1 cellular context compared by ENCODE assay signal in the genomic region with DNA sequence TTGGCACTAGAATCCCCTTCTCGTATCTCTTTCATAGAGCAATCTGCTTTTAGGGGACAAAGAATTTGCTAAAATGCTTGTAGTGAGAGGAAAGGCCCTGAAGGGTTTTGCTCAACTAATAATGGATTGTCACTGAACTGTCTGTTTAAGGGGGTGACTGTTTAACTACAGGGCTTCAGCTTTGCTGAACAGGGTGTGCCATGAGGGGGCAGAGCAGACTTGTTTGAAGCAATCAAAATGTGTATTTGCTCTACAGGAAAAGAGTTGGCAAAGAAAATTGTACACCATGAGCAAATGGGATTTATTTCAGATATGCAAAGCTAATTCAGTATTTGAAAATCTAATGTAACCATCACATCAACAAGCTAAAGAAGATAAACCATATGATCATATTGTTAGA.
TF ChIP-seq lines count a peak whose summit lies in the region.

No MANE protein-coding gene starts in this region.

TF ChIP-seq in GM23338, 12 proteins besides CTCF, POLR2A, EP300 and RAD21:
- TF ChIP-seq, protein P1, sequence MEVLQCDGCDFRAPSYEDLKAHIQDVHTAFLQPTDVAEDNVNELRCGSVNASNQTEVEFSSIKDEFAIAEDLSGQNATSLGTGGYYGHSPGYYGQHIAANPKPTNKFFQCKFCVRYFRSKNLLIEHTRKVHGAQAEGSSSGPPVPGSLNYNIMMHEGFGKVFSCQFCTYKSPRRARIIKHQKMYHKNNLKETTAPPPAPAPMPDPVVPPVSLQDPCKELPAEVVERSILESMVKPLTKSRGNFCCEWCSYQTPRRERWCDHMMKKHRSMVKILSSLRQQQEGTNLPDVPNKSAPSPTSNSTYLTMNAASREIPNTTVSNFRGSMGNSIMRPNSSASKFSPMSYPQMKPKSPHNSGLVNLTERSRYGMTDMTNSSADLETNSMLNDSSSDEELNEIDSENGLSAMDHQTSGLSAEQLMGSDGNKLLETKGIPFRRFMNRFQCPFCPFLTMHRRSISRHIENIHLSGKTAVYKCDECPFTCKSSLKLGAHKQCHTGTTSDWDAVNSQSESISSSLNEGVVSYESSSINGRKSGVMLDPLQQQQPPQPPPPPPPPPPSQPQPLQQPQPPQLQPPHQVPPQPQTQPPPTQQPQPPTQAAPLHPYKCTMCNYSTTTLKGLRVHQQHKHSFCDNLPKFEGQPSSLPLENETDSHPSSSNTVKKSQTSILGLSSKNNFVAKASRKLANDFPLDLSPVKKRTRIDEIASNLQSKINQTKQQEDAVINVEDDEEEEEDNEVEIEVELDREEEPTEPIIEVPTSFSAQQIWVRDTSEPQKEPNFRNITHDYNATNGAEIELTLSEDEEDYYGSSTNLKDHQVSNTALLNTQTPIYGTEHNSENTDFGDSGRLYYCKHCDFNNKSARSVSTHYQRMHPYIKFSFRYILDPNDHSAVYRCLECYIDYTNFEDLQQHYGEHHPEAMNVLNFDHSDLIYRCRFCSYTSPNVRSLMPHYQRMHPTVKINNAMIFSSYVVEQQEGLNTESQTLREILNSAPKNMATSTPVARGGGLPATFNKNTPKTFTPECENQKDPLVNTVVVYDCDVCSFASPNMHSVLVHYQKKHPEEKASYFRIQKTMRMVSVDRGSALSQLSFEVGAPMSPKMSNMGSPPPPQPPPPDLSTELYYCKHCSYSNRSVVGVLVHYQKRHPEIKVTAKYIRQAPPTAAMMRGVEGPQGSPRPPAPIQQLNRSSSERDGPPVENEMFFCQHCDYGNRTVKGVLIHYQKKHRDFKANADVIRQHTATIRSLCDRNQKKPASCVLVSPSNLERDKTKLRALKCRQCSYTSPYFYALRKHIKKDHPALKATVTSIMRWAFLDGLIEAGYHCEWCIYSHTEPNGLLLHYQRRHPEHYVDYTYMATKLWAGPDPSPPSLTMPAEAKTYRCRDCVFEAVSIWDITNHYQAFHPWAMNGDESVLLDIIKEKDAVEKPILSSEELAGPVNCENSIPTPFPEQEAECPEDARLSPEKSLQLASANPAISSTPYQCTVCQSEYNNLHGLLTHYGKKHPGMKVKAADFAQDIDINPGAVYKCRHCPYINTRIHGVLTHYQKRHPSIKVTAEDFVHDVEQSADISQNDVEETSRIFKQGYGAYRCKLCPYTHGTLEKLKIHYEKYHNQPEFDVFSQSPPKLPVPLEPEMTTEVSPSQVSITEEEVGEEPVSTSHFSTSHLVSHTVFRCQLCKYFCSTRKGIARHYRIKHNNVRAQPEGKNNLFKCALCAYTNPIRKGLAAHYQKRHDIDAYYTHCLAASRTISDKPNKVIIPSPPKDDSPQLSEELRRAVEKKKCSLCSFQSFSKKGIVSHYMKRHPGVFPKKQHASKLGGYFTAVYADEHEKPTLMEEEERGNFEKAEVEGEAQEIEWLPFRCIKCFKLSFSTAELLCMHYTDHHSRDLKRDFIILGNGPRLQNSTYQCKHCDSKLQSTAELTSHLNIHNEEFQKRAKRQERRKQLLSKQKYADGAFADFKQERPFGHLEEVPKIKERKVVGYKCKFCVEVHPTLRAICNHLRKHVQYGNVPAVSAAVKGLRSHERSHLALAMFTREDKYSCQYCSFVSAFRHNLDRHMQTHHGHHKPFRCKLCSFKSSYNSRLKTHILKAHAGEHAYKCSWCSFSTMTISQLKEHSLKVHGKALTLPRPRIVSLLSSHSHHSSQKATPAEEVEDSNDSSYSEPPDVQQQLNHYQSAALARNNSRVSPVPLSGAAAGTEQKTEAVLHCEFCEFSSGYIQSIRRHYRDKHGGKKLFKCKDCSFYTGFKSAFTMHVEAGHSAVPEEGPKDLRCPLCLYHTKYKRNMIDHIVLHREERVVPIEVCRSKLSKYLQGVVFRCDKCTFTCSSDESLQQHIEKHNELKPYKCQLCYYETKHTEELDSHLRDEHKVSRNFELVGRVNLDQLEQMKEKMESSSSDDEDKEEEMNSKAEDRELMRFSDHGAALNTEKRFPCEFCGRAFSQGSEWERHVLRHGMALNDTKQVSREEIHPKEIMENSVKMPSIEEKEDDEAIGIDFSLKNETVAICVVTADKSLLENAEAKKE (CRISPR knock-in tag; IDR thresholded peaks at IDR 0.05), result no peak
- no peak for TF ChIP-seq ZNF331 (CRISPR knock-in tag; IDR thresholded peaks at IDR 0.05; ENCODE audit: low read depth)
- TF ChIP-seq CREB1 (CRISPR knock-in tag; IDR thresholded peaks at IDR 0.05; ENCODE audit: low read depth), result no peak
